ENCODE assay signal across 31 cellular contexts in genomic region chr3:144324061-144324460, GRCh38.
DNase-seq lines count a peak whose midpoint lies in the region; FAIRE-seq and TF ChIP-seq lines count a peak whose summit lies in the region.
"Had no signal": no experiment of that assay in that cellular context is flagged by ENCODE, and none has a peak within 500 bp of the region (broad histone marks: within the 10 kb centered on the region; RNA-seq: fewer than 3 reads in every experiment).

No MANE protein-coding gene starts in this region.

- no peak overlapping the region for H2BK120ac ChIP-seq in H1 (replicated peaks; ENCODE audit: low read depth, low read length)

- no peak overlapping the region for H3K9ac ChIP-seq in H1 (replicated peaks in 1 of 4; ENCODE audit: extremely low read depth in 1 of 4, low read depth in 3 of 4, low read length in 3 of 4)

- no peak overlapping the region for H3K4me3 ChIP-seq in H1 (ENCODE audit: extremely low read depth in 1 of 4, insufficient read depth in 2 of 4, low read depth in 3 of 4, low read length in 4 of 4)
- H3K4me3 ChIP-seq: adrenal gland, coronary artery, GM23338, heart right ventricle, K562, lower lobe of right lung, prostate gland, tibial nerve had no signal

- no peaks in the 10 kb centered on the region for H3K4me1 ChIP-seq in H1 (replicated peaks in 1 of 4; ENCODE audit: control insufficient read depth in 3 of 4, insufficient read depth in 4 of 4, low read length in 3 of 4)
- H3K4me1 ChIP-seq: adrenal gland, heart right ventricle, lower lobe of right lung, prostate gland, tibial nerve had no signal

- H3K36me3 ChIP-seq in H1 (ENCODE audit: control insufficient read depth in 2 of 4, insufficient read depth in 4 of 4, low read length in 3 of 4), result no peaks in the 10 kb centered on the region
- H3K36me3 ChIP-seq: adrenal gland, heart right ventricle, lower lobe of right lung, prostate gland, tibial nerve had no signal

- no peak overlapping the region for H3K27ac ChIP-seq in H1 (ENCODE audit: low read depth, low read length)
- H3K27ac ChIP-seq: 22Rv1, adrenal gland, coronary artery, heart right ventricle, lower lobe of right lung, prostate gland, tibial nerve had no signal

- H3K23me2 ChIP-seq in H1 (ENCODE audit: low read depth, low read length), result no peaks in the 10 kb centered on the region

- no peak overlapping the region for H2AFZ ChIP-seq in H1 (ENCODE audit: low read length)
- H2AFZ ChIP-seq: GM23338 had no signal

- POLR2A ChIA-PET in H1 (lab: Charles Lee; ENCODE audit: partially characterized antibody), result no interaction called here

- H3K4me3 Mint-ChIP-seq in type B pancreatic cell, result no peak overlapping the region
- H3K4me3 Mint-ChIP-seq: B cell; GM23338; immature natural killer cell; T-helper 1 cell treated with Interleukin-12 subunit alpha and Interleukin-12 subunit beta and Interleukin-4 antibody, amounts not matched to agents 30 μg/mL and 1 μg/mL, for 36 hours had no signal

- no peak overlapping the region for H2AK5ac ChIP-seq in H1 (ENCODE audit: low read depth, low read length)

- H3K56ac ChIP-seq in H1 (replicated peaks; ENCODE audit: insufficient read length, low read depth, low read length), result no peak overlapping the region

- H2BK20ac ChIP-seq in H1 (ENCODE audit: low read length), result no peak overlapping the region

- WGBS in H1 (ENCODE audit: extremely low coverage in 1 of 2, insufficient coverage in 1 of 2, insufficient read length in 1 of 2, insufficient replicate concordance in 2 of 2, low coverage in 1 of 2, low lambda C conversion rate in 2 of 2, missing lambda C conversion rate in 1 of 2), 2 experiments, result 89% methylated on average over 2 of the region's 2 CpGs; no CpG with 5 or more reads in 1 of the 2 experiments

- no peak overlapping the region for H3K4ac ChIP-seq in H1 (replicated peaks; ENCODE audit: insufficient read length, low read depth, low read length)

- TF ChIP-seq RAD21 in H1 (IDR thresholded peaks at IDR 0.05 in 1 of 2, conservative IDR thresholded peaks at IDR 0.05 in 1 of 2; ENCODE audit: low read depth in 2 of 2, low read length in 2 of 2), result no peak

- H3K79me2 ChIP-seq in H1 (ENCODE audit: control insufficient read depth in 1 of 2, insufficient read depth in 2 of 2, low read length in 2 of 2), result no peaks in the 10 kb centered on the region

- H3K18ac ChIP-seq in H1 (ENCODE audit: extremely low read depth, low read length), result no peak overlapping the region

- H3K27me3 ChIP-seq in H1 (replicated peaks in 1 of 4; ENCODE audit: control insufficient read depth in 3 of 4, extremely low read depth in 1 of 4, insufficient read depth in 3 of 4, low read length in 3 of 4), result no peaks in the 10 kb centered on the region
- H3K27me3 ChIP-seq: adrenal gland, heart right ventricle, tibial nerve had no signal

- no peaks in the 10 kb centered on the region for H3K4me1 Mint-ChIP-seq in type B pancreatic cell (ENCODE audit: unreplicated experiment)
- H3K4me1 Mint-ChIP-seq: B cell, GM23338, immature natural killer cell had no signal

- H4K91ac ChIP-seq in H1 (replicated peaks; ENCODE audit: insufficient read length, low read length), result no peak overlapping the region

- no peak for FAIRE-seq in H1 (lab: Jason Lieb, UNC)
- FAIRE-seq: endometrium, K562 had no signal

- H2BK5ac ChIP-seq in H1 (ENCODE audit: low read depth, low read length), result no peak overlapping the region

- H3K27me3 Mint-ChIP-seq in type B pancreatic cell, result peaks cover 3% of the 10 kb centered on the region

- no peak overlapping the region for H4K5ac ChIP-seq in H1 (ENCODE audit: insufficient read length, low read depth, low read length)

- H3K14ac ChIP-seq in H1 (ENCODE audit: insufficient read length), result no peak overlapping the region

- no peak for TF ChIP-seq EP300 in H1 (IDR thresholded peaks at IDR 0.05; ENCODE audit: borderline replicate concordance in 1 of 2, low read depth in 2 of 2, low read length in 2 of 2)

- H4K8ac ChIP-seq in H1 (ENCODE audit: extremely low read depth, insufficient read depth, low read length), result peak overlapping the region; percentile 39; the same call in 1 of the 2 replicates

- H2BK15ac ChIP-seq in H1 (ENCODE audit: low read length), result no peak overlapping the region

- no peaks in the 10 kb centered on the region for H4K20me1 ChIP-seq in H1 (replicated peaks in 1 of 2; ENCODE audit: control insufficient read depth in 1 of 2, insufficient read depth in 2 of 2, low read length in 2 of 2)

- H3K23ac ChIP-seq in H1 (ENCODE audit: insufficient read length), result no peak overlapping the region

- DNase-seq in DMS53 (lab: John Stamatoyannopoulos, UW) (peak; percentile 11), DMS53 treated with DMSO at 0.1 percent for 48 hours (lab: John Stamatoyannopoulos, UW; ENCODE audit: unreplicated experiment) (no peak), NCI-H748 (lab: John Stamatoyannopoulos, UW; ENCODE audit: unreplicated experiment) (peak; percentile 58), H1 (ENCODE audit: low read depth in 1 of 2, low spot score in 2 of 2) (no peak), type B pancreatic cell (ENCODE audit: extremely low spot score, unreplicated experiment) (no peak), dedifferentiated amniotic fluid mesenchymal stem cell (ENCODE audit: extremely low spot score) (no peak), kidney glomerular epithelial cell (lab: John Stamatoyannopoulos, UW) (no peak), GM03348 (ENCODE audit: low spot score) (no peak)
- DNase-seq: activated CD4-positive, alpha-beta T cell treated with anti-CD3 and anti-CD28 coated beads, Interleukin-2, amount 50 U/mL, for 4 hours; activated CD8-positive, alpha-beta memory T cell treated with anti-CD3 and anti-CD28 coated beads, Interleukin-2, amount 50 U/mL, for 48 hours; activated effector memory CD4-positive, alpha-beta T cell treated with anti-CD3 and anti-CD28 coated beads, Interleukin-2, amount 50 U/mL, for 16 hours; adrenal gland; GDM1; heart right ventricle; immature natural killer cell; lower lobe of right lung; NCI-H1092; NCI-H2029 treated with DMSO at 0.1 percent for 48 hours; NCI-H446 treated with DMSO at 0.1 percent for 48 hours; SHP77; stimulated activated CD4-positive, alpha-beta T cell treated with anti-CD3 and anti-CD28 coated beads, Interleukin-2, amount 100 ng/mL, for 24 hours; stimulated activated naive CD8-positive, alpha-beta T cell treated with anti-CD3 and anti-CD28 coated beads, Interleukin-15, Interleukin-2, amounts not matched to agents 100 U/mL and 50 U/mL, for 24 hours had no signal

- H3K9me3 ChIP-seq in H1 (ENCODE audit: insufficient read depth in 2 of 2, low read depth in 1 of 2, low read length in 1 of 2), result no peaks in the 10 kb centered on the region; a peak in 1 of 4 replicates
- H3K9me3 ChIP-seq: adrenal gland, lower lobe of right lung, prostate gland had no signal

- no peak overlapping the region for H2BK12ac ChIP-seq in H1 (ENCODE audit: low read depth, low read length)

- peaks cover 11% of the 10 kb centered on the region for H3K9me3 Mint-ChIP-seq in type B pancreatic cell
- H3K9me3 Mint-ChIP-seq: T-helper 1 cell treated with Interleukin-12 subunit alpha and Interleukin-12 subunit beta and Interleukin-4 antibody, amounts not matched to agents 30 μg/mL and 1 μg/mL, for 36 hours had no signal

- H3K79me1 ChIP-seq in H1 (ENCODE audit: low read depth, low read length), result no peaks in the 10 kb centered on the region

- no peak for TF ChIP-seq POLR2A in H1 (IDR thresholded peaks at IDR 0.05; ENCODE audit: control extremely low read depth in 1 of 2, low read depth in 2 of 2, low read length in 2 of 2)

- H3K27ac Mint-ChIP-seq in type B pancreatic cell, result peak overlapping the region; percentile 37
- H3K27ac Mint-ChIP-seq: B cell; GM23338; immature natural killer cell; T-helper 1 cell treated with Interleukin-12 subunit alpha and Interleukin-12 subunit beta and Interleukin-4 antibody, amounts not matched to agents 30 μg/mL and 1 μg/mL, for 36 hours had no signal

- H3K36me3 Mint-ChIP-seq in type B pancreatic cell, result no peaks in the 10 kb centered on the region

- CTCF ChIA-PET in H1 (lab: Charles Lee; ENCODE audit: partially characterized antibody), result interaction anchor here (0.7 to 1.0 kb wide), 2 partner anchors 9 to 318 kb away, joined by 3 read pairs; no protein-coding TSS in a partner anchor

- H3K4me2 ChIP-seq in H1 (ENCODE audit: insufficient read depth in 1 of 2, low read depth in 2 of 2, low read length in 2 of 2), result no peak overlapping the region
- H3K4me2 ChIP-seq: GM23338 had no signal

- no peak for TF ChIP-seq CTCF in H1 (IDR thresholded peaks at IDR 0.05; ENCODE audit: control extremely low read depth in 1 of 3, insufficient read depth in 1 of 3, low read depth in 1 of 3, low read length in 3 of 3)
- TF ChIP-seq CTCF in type B pancreatic cell (conservative IDR thresholded peaks at IDR 0.05), result no peak

TF ChIP-seq in H1, 55 proteins besides CTCF, POLR2A, EP300 and RAD21:
- TF ChIP-seq RBBP5 (IDR thresholded peaks at IDR 0.05; ENCODE audit: borderline replicate concordance, low read depth, low read length), result no peak
- no peak for TF ChIP-seq NRF1 (IDR thresholded peaks at IDR 0.05; ENCODE audit: low read depth, low read length)
- no peak for TF ChIP-seq TBP (IDR thresholded peaks at IDR 0.05; ENCODE audit: low read depth, low read length)
- TF ChIP-seq BRCA1 (IDR thresholded peaks at IDR 0.05; ENCODE audit: low read depth, low read length), result no peak
- no peak for TF ChIP-seq JUND (IDR thresholded peaks at IDR 0.05; ENCODE audit: low read length)
- TF ChIP-seq EZH2 (IDR thresholded peaks at IDR 0.05; ENCODE audit: low read depth, low read length, severe bottlenecking), result no peak
- TF ChIP-seq PHF8 (conservative IDR thresholded peaks at IDR 0.05; ENCODE audit: low read depth, low read length), result no peak

Comparison
In these comparisons a context has a peak if more than half of its experiments do, and no peak if none do; other contexts are left out.
1. DNase-seq: peak in DMS53 (single experiment) and NCI-H748 (single experiment); none in DMS53 treated with DMSO at 0.1 percent for 48 hours (single experiment), H1 (0 of 2), type B pancreatic cell (single experiment), dedifferentiated amniotic fluid mesenchymal stem cell (single experiment), kidney glomerular epithelial cell (single experiment) and GM03348 (single experiment).